13 cellular contexts compared by ENCODE assay signal in genomic region chr6:144528605-144529425, GRCh38.
DNase-seq lines count a peak whose midpoint lies in the region; ATAC-seq and TF ChIP-seq lines count a peak whose summit lies in the region.
"Had no signal": no experiment of that assay in that cellular context is flagged by ENCODE, and none has a peak within 500 bp of the region (broad histone marks: within the 10 kb centered on the region; RNA-seq: fewer than 3 reads in every experiment).

No MANE protein-coding gene starts in this region.

- CTCF ChIA-PET in naive thymus-derived CD4-positive, alpha-beta T cell (lab: Charles Lee) = interaction anchor here (0.6 kb wide), 1 partner anchor 41 kb away, joined by 3 read pairs; no protein-coding TSS in a partner anchor

- H3K27me3 Mint-ChIP-seq in GM23338 (ENCODE audit: insufficient read depth, low read depth, poor library complexity) = peaks cover under 1% of the 10 kb centered on the region
- no peaks in the 10 kb centered on the region for H3K27me3 Mint-ChIP-seq in chondrocyte (ENCODE audit: low read depth)
- no peaks in the 10 kb centered on the region for H3K27me3 Mint-ChIP-seq in nephron progenitor cell (ENCODE audit: low read depth, poor library complexity)
- H3K27me3 Mint-ChIP-seq in naive thymus-derived CD4-positive, alpha-beta T cell = no peaks in the 10 kb centered on the region

- H2AFZ ChIP-seq in GM23338 = no peak overlapping the region
- H2AFZ ChIP-seq: hepatocyte had no signal

- no peaks in the 10 kb centered on the region for H3K9me3 Mint-ChIP-seq in GM23338
- peaks cover 8% of the 10 kb centered on the region for H3K9me3 Mint-ChIP-seq in chondrocyte (ENCODE audit: low read depth)
- peaks cover 15% of the 10 kb centered on the region for H3K9me3 Mint-ChIP-seq in nephron progenitor cell
- H3K9me3 Mint-ChIP-seq in naive thymus-derived CD4-positive, alpha-beta T cell = peaks cover 0 to 6% (median 0%) of the 10 kb centered on the region in 11 donors

- TF ChIP-seq CTCF in GM23338 (conservative IDR thresholded peaks at IDR 0.05; ENCODE audit: low read depth in 2 of 2) = no peak
- no peak for TF ChIP-seq CTCF in chondrocyte (IDR thresholded peaks at IDR 0.05)
- TF ChIP-seq CTCF in nephron progenitor cell (IDR thresholded peaks at IDR 0.05) = no peak

- H3K27me3 ChIP-seq in GM23338 (ENCODE audit: insufficient read depth) = no peaks in the 10 kb centered on the region
- no peaks in the 10 kb centered on the region for H3K27me3 ChIP-seq in naive thymus-derived CD4-positive, alpha-beta T cell (ENCODE audit: control insufficient read depth in 2 of 2, insufficient read depth in 2 of 2, low read length in 2 of 2)
- H3K27me3 ChIP-seq: hepatocyte, tibial nerve had no signal

- H3F3A ChIP-seq in GM23338 (replicated peaks; ENCODE audit: low read depth) = no peaks in the 10 kb centered on the region

- H3K4me3 Mint-ChIP-seq in GM23338 (no peak overlapping the region), chondrocyte (ENCODE audit: unreplicated experiment) (no peak overlapping the region), nephron progenitor cell (no peak overlapping the region)
- no peak overlapping the region for H3K4me3 Mint-ChIP-seq in naive thymus-derived CD4-positive, alpha-beta T cell

- no peaks in the 10 kb centered on the region for H3K9me3 ChIP-seq in naive thymus-derived CD4-positive, alpha-beta T cell (ENCODE audit: control insufficient read depth in 2 of 3, low read length in 3 of 3)
- H3K9me3 ChIP-seq: tibial nerve had no signal

- H4K20me1 ChIP-seq in GM23338 (replicated peaks; ENCODE audit: insufficient read depth) = no peaks in the 10 kb centered on the region

- intact Hi-C loops in naive thymus-derived CD4-positive, alpha-beta T cell (cut with micrococcal nuclease) = no loop called here

- no peak overlapping the region for H3K4me2 ChIP-seq in GM23338
- H3K4me2 ChIP-seq: hepatocyte had no signal

- H3K36me3 ChIP-seq in GM23338 (ENCODE audit: insufficient read depth) = 0 out of 2 replicates have a peak, but pooled peaks cover 3% of the 10 kb centered on the region
- peaks cover 8 to 55% (median 15%) of the 10 kb centered on the region in 3 experiments for H3K36me3 ChIP-seq in naive thymus-derived CD4-positive, alpha-beta T cell (ENCODE audit: control insufficient read depth in 2 of 3, insufficient read depth in 3 of 3, low read length in 3 of 3)

- H3K4me3 ChIP-seq in GM23338 = no peak overlapping the region
- no peak overlapping the region for H3K4me3 ChIP-seq in naive thymus-derived CD4-positive, alpha-beta T cell (ENCODE audit: low read length)
- H3K4me3 ChIP-seq: hepatocyte, tibial nerve had no signal

- POLR2A ChIA-PET in naive thymus-derived CD4-positive, alpha-beta T cell (lab: Charles Lee) = interaction anchor here (0.6 kb wide), 1 partner anchor 60 kb away, joined by 6 read pairs; no protein-coding TSS in a partner anchor

- peak; percentile 41 for DNase-seq in GM23338 (ENCODE audit: low spot score)
- peak; percentile 65 for DNase-seq in NCI-H69 (lab: John Stamatoyannopoulos, UW)
- peak; percentile 59 for DNase-seq in chondrocyte (ENCODE audit: low spot score)
- DNase-seq in nephron progenitor cell = peak; percentile 16
- DNase-seq in naive thymus-derived CD4-positive, alpha-beta T cell = no peak
- DNase-seq in medulla oblongata (ENCODE audit: extremely low spot score) = no peak
- DNase-seq: central memory CD4-positive, alpha-beta T cell; NCI-H1417; stimulated activated CD4-positive, alpha-beta T cell treated with anti-CD3 and anti-CD28 coated beads, Interleukin-4, amount 100 ng/mL, for 4 hours had no signal

- H3K27ac Mint-ChIP-seq in GM23338 (peak overlapping the region; percentile 94), chondrocyte (ENCODE audit: unreplicated experiment) (no peak overlapping the region), nephron progenitor cell (peak overlapping the region; percentile 4)
- H3K27ac Mint-ChIP-seq in naive thymus-derived CD4-positive, alpha-beta T cell = peak overlapping the region in 2 of 9 donors; percentile 58

- H3K36me3 Mint-ChIP-seq in GM23338 (ENCODE audit: low read depth) (peaks cover 33% of the 10 kb centered on the region), chondrocyte (ENCODE audit: low read depth) (peaks cover 33% of the 10 kb centered on the region), nephron progenitor cell (ENCODE audit: low read depth) (peaks cover 71% of the 10 kb centered on the region)
- peaks cover 17 to 81% (median 54%) of the 10 kb centered on the region in 5 donors for H3K36me3 Mint-ChIP-seq in naive thymus-derived CD4-positive, alpha-beta T cell

- H3K4me1 Mint-ChIP-seq in GM23338 = peaks cover 12% of the 10 kb centered on the region; the same call in 2 of the 3 replicates
- H3K4me1 Mint-ChIP-seq in chondrocyte (ENCODE audit: low read depth) = peaks cover 13% of the 10 kb centered on the region
- H3K4me1 Mint-ChIP-seq in nephron progenitor cell = peaks cover 19% of the 10 kb centered on the region
- H3K4me1 Mint-ChIP-seq in naive thymus-derived CD4-positive, alpha-beta T cell = peaks cover 0 to 13% (median 6%) of the 10 kb centered on the region in 7 donors

- 0 out of 2 replicates have a peak, but pooled peaks cover 4% of the 10 kb centered on the region for H3K9me2 ChIP-seq in GM23338 (ENCODE audit: insufficient read depth)

- H3K79me2 ChIP-seq in GM23338 (replicated peaks; ENCODE audit: insufficient read depth) = no peaks in the 10 kb centered on the region
- H3K79me2 ChIP-seq: hepatocyte had no signal

- ATAC-seq in GM23338 = peak; percentile 84
- no peak for ATAC-seq in naive thymus-derived CD4-positive, alpha-beta T cell
- ATAC-seq in GM19467 (IDR thresholded peaks at IDR 0.05; ENCODE audit: unreplicated experiment) = no peak
- ATAC-seq: SK-N-SH treated with all-trans-retinoic acid at 6 μM for 48 hours had no signal

- no peak overlapping the region for H3K27ac ChIP-seq in GM23338 (ENCODE audit: low read depth)
- no peak overlapping the region for H3K27ac ChIP-seq in naive thymus-derived CD4-positive, alpha-beta T cell (ENCODE audit: low read depth, low read length)
- H3K27ac ChIP-seq: hepatocyte, tibial nerve had no signal

- H3K4me1 ChIP-seq in GM23338 (ENCODE audit: insufficient read depth) = 0 out of 2 replicates have a peak, but pooled peaks cover 5% of the 10 kb centered on the region
- H3K4me1 ChIP-seq in naive thymus-derived CD4-positive, alpha-beta T cell (ENCODE audit: control insufficient read depth in 2 of 2, insufficient read depth in 2 of 2, low read length in 2 of 2) = no peaks in the 10 kb centered on the region

TF ChIP-seq in GM23338, 12 proteins besides CTCF, POLR2A, EP300 and RAD21 (continues in another document):
- TF ChIP-seq JUNB (IDR thresholded peaks at IDR 0.05; ENCODE audit: unreplicated experiment) = no peak
- no peak for TF ChIP-seq ZNF331 (CRISPR knock-in tag; IDR thresholded peaks at IDR 0.05; ENCODE audit: low read depth)
- no peak for TF ChIP-seq POLR2AphosphoS5 (IDR thresholded peaks at IDR 0.05; ENCODE audit: low read depth)
- TF ChIP-seq, protein P1, sequence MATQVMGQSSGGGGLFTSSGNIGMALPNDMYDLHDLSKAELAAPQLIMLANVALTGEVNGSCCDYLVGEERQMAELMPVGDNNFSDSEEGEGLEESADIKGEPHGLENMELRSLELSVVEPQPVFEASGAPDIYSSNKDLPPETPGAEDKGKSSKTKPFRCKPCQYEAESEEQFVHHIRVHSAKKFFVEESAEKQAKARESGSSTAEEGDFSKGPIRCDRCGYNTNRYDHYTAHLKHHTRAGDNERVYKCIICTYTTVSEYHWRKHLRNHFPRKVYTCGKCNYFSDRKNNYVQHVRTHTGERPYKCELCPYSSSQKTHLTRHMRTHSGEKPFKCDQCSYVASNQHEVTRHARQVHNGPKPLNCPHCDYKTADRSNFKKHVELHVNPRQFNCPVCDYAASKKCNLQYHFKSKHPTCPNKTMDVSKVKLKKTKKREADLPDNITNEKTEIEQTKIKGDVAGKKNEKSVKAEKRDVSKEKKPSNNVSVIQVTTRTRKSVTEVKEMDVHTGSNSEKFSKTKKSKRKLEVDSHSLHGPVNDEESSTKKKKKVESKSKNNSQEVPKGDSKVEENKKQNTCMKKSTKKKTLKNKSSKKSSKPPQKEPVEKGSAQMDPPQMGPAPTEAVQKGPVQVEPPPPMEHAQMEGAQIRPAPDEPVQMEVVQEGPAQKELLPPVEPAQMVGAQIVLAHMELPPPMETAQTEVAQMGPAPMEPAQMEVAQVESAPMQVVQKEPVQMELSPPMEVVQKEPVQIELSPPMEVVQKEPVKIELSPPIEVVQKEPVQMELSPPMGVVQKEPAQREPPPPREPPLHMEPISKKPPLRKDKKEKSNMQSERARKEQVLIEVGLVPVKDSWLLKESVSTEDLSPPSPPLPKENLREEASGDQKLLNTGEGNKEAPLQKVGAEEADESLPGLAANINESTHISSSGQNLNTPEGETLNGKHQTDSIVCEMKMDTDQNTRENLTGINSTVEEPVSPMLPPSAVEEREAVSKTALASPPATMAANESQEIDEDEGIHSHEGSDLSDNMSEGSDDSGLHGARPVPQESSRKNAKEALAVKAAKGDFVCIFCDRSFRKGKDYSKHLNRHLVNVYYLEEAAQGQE (IDR thresholded peaks at IDR 0.05; ENCODE audit: unreplicated experiment) = no peak
- no peak for TF ChIP-seq EZH2 (IDR thresholded peaks at IDR 0.05; ENCODE audit: low read depth, unreplicated experiment)
- TF ChIP-seq ETS1 (IDR thresholded peaks at IDR 0.05) = no peak
- no peak for TF ChIP-seq ZNF114 (CRISPR knock-in tag; IDR thresholded peaks at IDR 0.05)
- no peak for TF ChIP-seq EZH2phosphoT487 (IDR thresholded peaks at IDR 0.05; ENCODE audit: unreplicated experiment)
- TF ChIP-seq NANOG (IDR thresholded peaks at IDR 0.05; ENCODE audit: borderline replicate concordance) = no peak
- TF ChIP-seq CREB1 (CRISPR knock-in tag; IDR thresholded peaks at IDR 0.05; ENCODE audit: low read depth) = no peak

Comparison
In these comparisons a context has a peak if more than half of its experiments do, and no peak if none do; other contexts are left out.
1. DNase-seq: peak in GM23338 (single experiment), NCI-H69 (single experiment), chondrocyte (single experiment) and nephron progenitor cell (single experiment); none in naive thymus-derived CD4-positive, alpha-beta T cell (0 of 9) and medulla oblongata (single experiment).